ENCODE assay signal across 8 cellular contexts in genomic region chr2:230416061-230416721, GRCh38. TPM values are rescaled to one million over a fixed set of nuclear protein-coding genes. Genes with fewer than 3 reads are reported as not detected.
DNase-seq lines count a peak whose midpoint lies in the region; ATAC-seq, FAIRE-seq and TF ChIP-seq lines count a peak whose summit lies in the region.

Gene SP100 (plus strand): TSS chr2:230416201. CDS start chr2:230416297, 96 bp downstream.

- peak; percentile 89 for TF ChIP-seq POLR2A in GM12891 (IDR thresholded peaks at IDR 0.05; ENCODE audit: low read depth, low read length)

- TF ChIP-seq CTCF in neural crest cell (conservative IDR thresholded peaks at IDR 0.05) = no peak

- no peak within 1 kb of the TSS for H3K27ac Mint-ChIP-seq in neural crest cell (ENCODE audit: unreplicated experiment)

- FAIRE-seq in GM12891 (lab: Jason Lieb, UNC) = peak; percentile 93

- H3K27ac ChIP-seq in epithelial cell of prostate (peak within 1 kb of the TSS; percentile 83), substantia nigra (ENCODE audit: low read depth, low read length, poor library complexity, severe bottlenecking) (peak within 1 kb of the TSS; percentile 60)

- H3K36me3 Mint-ChIP-seq in neural crest cell (ENCODE audit: low read depth) = no peaks in the 10 kb centered on the region

- ATAC-seq in HG02642 (IDR thresholded peaks at IDR 0.05; ENCODE audit: poor library complexity, unreplicated experiment) = peak; percentile 83

- H3K27me3 Mint-ChIP-seq in neural crest cell (ENCODE audit: low read depth) = peaks cover 27% of the 10 kb centered on the region

- H3K4me3 Mint-ChIP-seq in neural crest cell = peak within 1 kb of the TSS; percentile 42

- peaks cover 9% of the 10 kb centered on the region for H3K4me1 Mint-ChIP-seq in neural crest cell

- DNase-seq in GM12891 (ENCODE audit: insufficient read length, low spot score) (peak; percentile 42), NCI-H774 (lab: John Stamatoyannopoulos, UW) (peak; percentile 22), epithelial cell of prostate (ENCODE audit: low read depth, low spot score) (peak; percentile 36), neural crest cell (ENCODE audit: low read depth, low spot score) (no peak), substantia nigra (lab: John Stamatoyannopoulos, UW) (peak in 22 of 49 donors; percentile 4 to 54 (median 24)), NCI-H1930 (lab: John Stamatoyannopoulos, UW) (no peak)
- DNase-seq in activated CD8-positive, alpha-beta memory T cell treated with anti-CD3 and anti-CD28 coated beads for 48 hours (ENCODE audit: low read depth in 2 of 3, low spot score in 2 of 3) = peak in 2 of 3 experiments; percentile 42 to 62

- H3K9me3 Mint-ChIP-seq in neural crest cell = no peaks in the 10 kb centered on the region

TF ChIP-seq in GM12891, 5 proteins besides CTCF, POLR2A, EP300 and RAD21:
- peak; percentile 96 for TF ChIP-seq SPI1 (IDR thresholded peaks at IDR 0.05; ENCODE audit: low read depth, low read length)
- peak; percentile 88 for TF ChIP-seq TAF1 (IDR thresholded peaks at IDR 0.05; ENCODE audit: low read depth, low read length)
- TF ChIP-seq POU2F2 (IDR thresholded peaks at IDR 0.05; ENCODE audit: low read depth, low read length) = peak; percentile 72
- peak; percentile 94 for TF ChIP-seq POLR2AphosphoS5 (IDR thresholded peaks at IDR 0.05; ENCODE audit: low read depth, low read length)
- no peak for TF ChIP-seq PAX5 (IDR thresholded peaks at IDR 0.05; ENCODE audit: insufficient read depth, low read length, severe bottlenecking)
TF ChIP-seq in GM12891: peak in this region for 4.

RNA-seq across cellular contexts. Expression of gene SP100, which starts in this region (rescaled TPM):
- 137 TPM for polyA plus RNA-seq in GM12891 (2012; ENCODE audit: low read depth, missing spikeins)
- not detected in 2 replicates for total RNA-seq in neural crest cell

Comparison
In these comparisons a context has a peak if more than half of its experiments do, and no peak if none do; other contexts are left out.
1. DNase-seq: peak in GM12891 (single experiment), NCI-H774 (single experiment), activated CD8-positive, alpha-beta memory T cell treated with anti-CD3 and anti-CD28 coated beads for 48 hours (2 of 3) and epithelial cell of prostate (single experiment); none in neural crest cell (single experiment) and NCI-H1930 (0 of 2).